ENCODE assay signal across 9 cellular contexts in genomic region chr6:33192671-33193602, GRCh38. TPM values are rescaled to one million over a fixed set of nuclear protein-coding genes. Genes with fewer than 3 reads are reported as not detected.
DNase-seq lines count a peak whose midpoint lies in the region; ATAC-seq and TF ChIP-seq lines count a peak whose summit lies in the region.
"Had no signal": no experiment of that assay in that cellular context is flagged by ENCODE, and none has a peak within 500 bp of the region (broad histone marks: within the 10 kb centered on the region; RNA-seq: fewer than 3 reads in every experiment).

No MANE protein-coding gene starts in this region.

- no peaks in the 10 kb centered on the region for H3K9me3 ChIP-seq in CD4-positive, CD25-positive, alpha-beta regulatory T cell (ENCODE audit: control insufficient read depth in 2 of 2, low read length in 2 of 2)
- no peaks in the 10 kb centered on the region for H3K9me3 ChIP-seq in esophagus (ENCODE audit: control insufficient read depth in 2 of 2, insufficient read depth in 1 of 2, low read depth in 1 of 2, low read length in 1 of 2)

- CTCF ChIA-PET in RWPE1 (lab: Yijun Ruan, JAX), result no interaction called here

- no peak overlapping the region for H3K27ac ChIP-seq in CD4-positive, CD25-positive, alpha-beta regulatory T cell (ENCODE audit: insufficient read depth, low read length, poor library complexity, severe bottlenecking)
- H3K27ac ChIP-seq in RWPE1, result peak overlapping the region; percentile 68
- H3K27ac ChIP-seq in esophagus (ENCODE audit: low read depth in 2 of 2, low read length in 1 of 2), result peak overlapping the region in 1 of 2 donors; percentile 33
- H3K27ac ChIP-seq: epithelial cell of prostate had no signal

- no peak for TF ChIP-seq POLR2A in GM18505 (IDR thresholded peaks at IDR 0.05; ENCODE audit: borderline replicate concordance, extremely low read depth, insufficient read depth, insufficient read length)

- H3K36me3 ChIP-seq in CD4-positive, CD25-positive, alpha-beta regulatory T cell (ENCODE audit: control insufficient read depth, insufficient read depth, low read length), result peaks cover 32% of the 10 kb centered on the region
- peaks cover 14 to 24% of the 10 kb centered on the region in 2 donors for H3K36me3 ChIP-seq in esophagus (ENCODE audit: control insufficient read depth in 2 of 2, insufficient read depth in 2 of 2, low read length in 1 of 2)

- peaks cover 6 to 46% (median 23%) of the 10 kb centered on the region in 4 donors for H3K4me1 Mint-ChIP-seq in CD4-positive, CD25-positive, alpha-beta regulatory T cell
- H3K4me1 Mint-ChIP-seq in naive B cell, result peaks cover 36 to 39% (median 38%) of the 10 kb centered on the region in 3 donors

- WGBS in esophagus, 2 donors, result 3 to 5% methylated on average over 36 to 72 of the region's 72 CpGs

- H3K4me1 ChIP-seq in CD4-positive, CD25-positive, alpha-beta regulatory T cell (ENCODE audit: control insufficient read depth, insufficient read depth, low read length, poor library complexity, severe bottlenecking), result peaks cover 30% of the 10 kb centered on the region
- H3K4me1 ChIP-seq in esophagus (ENCODE audit: control insufficient read depth in 2 of 2, insufficient read depth in 2 of 2, low read length in 1 of 2), result peaks cover 5 to 9% of the 10 kb centered on the region in 2 donors

- no peak for TF ChIP-seq CTCF in RWPE1 (conservative IDR thresholded peaks at IDR 0.05; ENCODE audit: low read depth)

- peak overlapping the region; percentile 48 for H3K4me3 ChIP-seq in CD4-positive, CD25-positive, alpha-beta regulatory T cell (ENCODE audit: low read depth, low read length)
- H3K4me3 ChIP-seq in esophagus (ENCODE audit: low read depth in 1 of 2, low read length in 2 of 2), result peak overlapping the region; percentile 20 to 37

- peaks cover 0 to 5% (median 0%) of the 10 kb centered on the region in 7 donors for H3K9me3 Mint-ChIP-seq in CD4-positive, CD25-positive, alpha-beta regulatory T cell
- peaks cover 0 to 2% (median 0%) of the 10 kb centered on the region in 7 donors for H3K9me3 Mint-ChIP-seq in naive B cell

- no peak for DNase-seq in CD4-positive, CD25-positive, alpha-beta regulatory T cell
- DNase-seq in RWPE1 (ENCODE audit: low spot score) (no peak), naive B cell (peak; percentile 44), NCI-H128 (lab: John Stamatoyannopoulos, UW; ENCODE audit: unreplicated experiment) (no peak)

- H3K27me3 ChIP-seq in CD4-positive, CD25-positive, alpha-beta regulatory T cell (ENCODE audit: control insufficient read depth, insufficient read depth, low read length), result peaks cover 13% of the 10 kb centered on the region
- H3K27me3 ChIP-seq in esophagus (ENCODE audit: control insufficient read depth in 1 of 2, insufficient read depth in 2 of 2, low read length in 2 of 2), result no peaks in the 10 kb centered on the region

- H3K27ac Mint-ChIP-seq in CD4-positive, CD25-positive, alpha-beta regulatory T cell, result peak overlapping the region in 2 of 3 donors; percentile 32 to 67
- peak overlapping the region in 3 of 6 donors; percentile 42 to 88 (median 64) for H3K27ac Mint-ChIP-seq in naive B cell

- peak overlapping the region; percentile 82 to 92 (median 86) for H3K4me3 Mint-ChIP-seq in CD4-positive, CD25-positive, alpha-beta regulatory T cell
- peak overlapping the region; percentile 78 to 96 (median 90) for H3K4me3 Mint-ChIP-seq in naive B cell

- POLR2A ChIA-PET in RWPE1 (lab: Yijun Ruan, JAX; ENCODE audit: low non-redundant PET), result interaction anchor here (0.9 kb wide), 1 partner anchor 221 kb away, joined by 3 read pairs; no protein-coding TSS in a partner anchor

- peak; percentile 22 to 30 for ATAC-seq in CD4-positive, CD25-positive, alpha-beta regulatory T cell (ENCODE audit: low read depth in 2 of 2)
- ATAC-seq in naive B cell (ENCODE audit: low read depth in 2 of 2), result peak; percentile 46 to 49
- no peak for ATAC-seq in GM18511 (IDR thresholded peaks at IDR 0.05; ENCODE audit: unreplicated experiment)
- ATAC-seq in GM18505 (IDR thresholded peaks at IDR 0.05; ENCODE audit: unreplicated experiment), result no peak
- no peak for ATAC-seq in HG02885 (IDR thresholded peaks at IDR 0.05; ENCODE audit: poor library complexity, unreplicated experiment)

- peaks cover 28% of the 10 kb centered on the region for H3K36me3 Mint-ChIP-seq in CD4-positive, CD25-positive, alpha-beta regulatory T cell
- H3K36me3 Mint-ChIP-seq in naive B cell, result peaks cover 0 to 24% of the 10 kb centered on the region in 2 donors

- H3K27me3 Mint-ChIP-seq in CD4-positive, CD25-positive, alpha-beta regulatory T cell, result peaks cover 46% of the 10 kb centered on the region
- H3K27me3 Mint-ChIP-seq in naive B cell, result peaks cover 17 to 41% (median 38%) of the 10 kb centered on the region in 3 donors

RNA-seq across cellular contexts. Expression of gene COL11A2, which starts 0.7 kb away (rescaled TPM):
- total RNA-seq in CD4-positive, CD25-positive, alpha-beta regulatory T cell, result 0.89 TPM
- under 1 TPM in 2 of 4 donors, not detected in 2; 0.34 to 0.43 TPM for polyA plus RNA-seq in CD4-positive, CD25-positive, alpha-beta regulatory T cell
- polyA plus RNA-seq in esophagus (1 to 10 TPM in 1 of 2 donors, under 1 TPM in 1; 0.38 to 1.3 TPM), naive B cell (ENCODE audit: low read depth in 6 of 6) (under 1 TPM in 2 of 6 donors, not detected in 4; 0.09 to 0.30 TPM)

RNA-seq across cellular contexts. Expression of gene RXRB, which starts 7.5 kb away (rescaled TPM):
- total RNA-seq in CD4-positive, CD25-positive, alpha-beta regulatory T cell, result 62.6 TPM
- polyA plus RNA-seq in CD4-positive, CD25-positive, alpha-beta regulatory T cell, result 1 to 10 TPM; 7.1 to 8.9 (median 7.2) TPM
- polyA plus RNA-seq in esophagus (10 to 100 TPM; 24.4 to 30.0 TPM), naive B cell (ENCODE audit: low read depth in 6 of 6) (10 to 100 TPM in 1 of 6 donors, 1 to 10 TPM in 5; 2.2 to 10.8 (median 7.4) TPM)

RNA-seq across cellular contexts. Expression of gene SLC39A7, which starts 7.7 kb away (rescaled TPM):
- total RNA-seq in CD4-positive, CD25-positive, alpha-beta regulatory T cell, result 24.1 TPM
- polyA plus RNA-seq in CD4-positive, CD25-positive, alpha-beta regulatory T cell, result 10 to 100 TPM; 11.4 to 27.3 (median 20.4) TPM
- 10 to 100 TPM; 22.8 to 57.3 TPM for polyA plus RNA-seq in esophagus
- 10 to 100 TPM; 15.6 to 26.0 (median 17.6) TPM for polyA plus RNA-seq in naive B cell (ENCODE audit: low read depth in 6 of 6)

RNA-seq across cellular contexts. Expression of gene HSD17B8, which starts 11.5 kb away (rescaled TPM):
- 8.8 TPM for total RNA-seq in CD4-positive, CD25-positive, alpha-beta regulatory T cell
- polyA plus RNA-seq in CD4-positive, CD25-positive, alpha-beta regulatory T cell, result 10 to 100 TPM; 33.3 to 53.9 (median 41.9) TPM
- polyA plus RNA-seq in esophagus (10 to 100 TPM; 16.7 to 33.7 TPM), naive B cell (ENCODE audit: low read depth in 6 of 6) (10 to 100 TPM; 13.8 to 24.1 (median 21.6) TPM)

RNA-seq across cellular contexts. Expression of gene RING1, which starts 15.4 kb away (rescaled TPM):
- total RNA-seq in CD4-positive, CD25-positive, alpha-beta regulatory T cell, result 34.2 TPM
- 1 to 10 TPM; 4.9 to 6.3 (median 5.5) TPM for polyA plus RNA-seq in CD4-positive, CD25-positive, alpha-beta regulatory T cell
- polyA plus RNA-seq in esophagus (10 to 100 TPM; 26.7 to 32.4 TPM), naive B cell (ENCODE audit: low read depth in 6 of 6) (10 to 100 TPM in 1 of 6 donors, 1 to 10 TPM in 5; 2.8 to 12.1 (median 7.4) TPM)

Comparison
In these comparisons a context has a peak if more than half of its experiments do, and no peak if none do; other contexts are left out.
1. ATAC-seq: peak in CD4-positive, CD25-positive, alpha-beta regulatory T cell (2 of 2) and naive B cell (2 of 2); none in GM18511 (single experiment), GM18505 (single experiment) and HG02885 (single experiment).